ENCODE assay signal across 1 cellular context in the genomic region with DNA sequence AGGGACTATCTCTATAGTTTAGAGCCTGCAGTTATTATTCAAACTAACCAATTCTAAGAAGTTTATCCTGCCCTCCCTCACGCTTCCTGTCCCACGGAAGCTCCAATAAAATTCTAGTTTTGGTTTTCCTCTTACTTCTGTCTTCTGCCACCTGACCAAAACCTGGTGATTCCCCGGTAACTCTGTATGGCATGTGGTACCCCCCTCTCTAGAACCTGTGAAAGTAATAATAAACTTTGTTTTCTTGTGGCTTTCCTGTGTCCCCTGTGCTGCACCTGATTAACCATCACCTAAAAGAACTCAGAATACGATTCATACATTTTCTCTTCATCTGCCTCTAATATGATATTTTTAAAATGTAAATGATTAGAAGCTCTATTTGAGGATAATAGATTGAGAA.
TF ChIP-seq lines count a peak whose summit lies in the region.

No MANE protein-coding gene starts in this region.

TF ChIP-seq in GM12878, 131 proteins besides CTCF, POLR2A, EP300 and RAD21 (continued from another document):
- TF ChIP-seq, protein P1, sequence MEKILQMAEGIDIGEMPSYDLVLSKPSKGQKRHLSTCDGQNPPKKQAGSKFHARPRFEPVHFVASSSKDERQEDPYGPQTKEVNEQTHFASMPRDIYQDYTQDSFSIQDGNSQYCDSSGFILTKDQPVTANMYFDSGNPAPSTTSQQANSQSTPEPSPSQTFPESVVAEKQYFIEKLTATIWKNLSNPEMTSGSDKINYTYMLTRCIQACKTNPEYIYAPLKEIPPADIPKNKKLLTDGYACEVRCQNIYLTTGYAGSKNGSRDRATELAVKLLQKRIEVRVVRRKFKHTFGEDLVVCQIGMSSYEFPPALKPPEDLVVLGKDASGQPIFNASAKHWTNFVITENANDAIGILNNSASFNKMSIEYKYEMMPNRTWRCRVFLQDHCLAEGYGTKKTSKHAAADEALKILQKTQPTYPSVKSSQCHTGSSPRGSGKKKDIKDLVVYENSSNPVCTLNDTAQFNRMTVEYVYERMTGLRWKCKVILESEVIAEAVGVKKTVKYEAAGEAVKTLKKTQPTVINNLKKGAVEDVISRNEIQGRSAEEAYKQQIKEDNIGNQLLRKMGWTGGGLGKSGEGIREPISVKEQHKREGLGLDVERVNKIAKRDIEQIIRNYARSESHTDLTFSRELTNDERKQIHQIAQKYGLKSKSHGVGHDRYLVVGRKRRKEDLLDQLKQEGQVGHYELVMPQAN (conservative IDR thresholded peaks at IDR 0.05) = no peak
- TF ChIP-seq SPI1 (IDR thresholded peaks at IDR 0.05; ENCODE audit: borderline replicate concordance, insufficient read depth, low read depth, low read length) (no peak), HCFC1 (IDR thresholded peaks at IDR 0.05; ENCODE audit: low read length) (no peak), SREBF2 (IDR thresholded peaks at IDR 0.05; ENCODE audit: low read length) (no peak), KDM1A (IDR thresholded peaks at IDR 0.05; ENCODE audit: borderline replicate concordance) (no peak), PAX5 (IDR thresholded peaks at IDR 0.05; ENCODE audit: borderline replicate concordance, low read depth, low read length) (no peak), IKZF1 (conservative IDR thresholded peaks at IDR 0.05) (no peak), STAT3 (IDR thresholded peaks at IDR 0.05; ENCODE audit: low read depth, low read length) (no peak)
